8 cellular contexts compared by ENCODE assay signal in the genomic region with DNA sequence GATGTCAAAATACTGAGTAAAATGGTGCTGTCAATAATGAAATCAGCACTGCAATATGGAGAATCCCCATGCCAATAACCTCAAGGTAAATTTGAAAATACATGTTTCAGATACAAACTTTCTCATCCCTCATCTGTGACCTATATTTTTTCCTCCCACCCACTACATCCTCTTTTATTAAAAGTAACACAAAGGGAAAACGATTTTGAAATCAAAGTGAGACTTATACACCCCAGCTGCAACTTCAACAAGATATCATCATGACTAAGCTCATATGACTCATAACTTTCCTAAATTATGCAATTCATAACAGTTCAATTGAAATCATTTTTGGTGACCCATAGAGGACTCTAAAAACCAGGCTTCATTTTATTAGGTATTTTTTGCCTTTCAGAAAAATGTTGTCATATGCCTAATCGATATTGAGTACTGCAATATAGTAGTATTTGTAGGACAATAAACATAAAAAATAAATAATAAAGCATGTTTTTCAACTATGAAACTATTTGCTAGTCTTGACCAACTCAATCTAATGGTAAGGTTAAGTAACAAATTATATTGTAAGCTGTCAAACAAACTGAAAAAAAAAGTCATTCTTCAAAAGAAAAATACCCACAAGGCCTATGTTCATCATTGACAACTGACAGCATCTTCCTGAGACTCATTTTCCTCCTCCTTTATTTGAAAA. TPM values are rescaled to one million over a fixed set of nuclear protein-coding genes. Genes with fewer than 3 reads are reported as not detected.
DNase-seq lines count a peak whose midpoint lies in the region; ATAC-seq, FAIRE-seq and TF ChIP-seq lines count a peak whose summit lies in the region.

No MANE protein-coding gene starts in this region.

- peak overlapping the region; percentile 61 for H3K4me3 Mint-ChIP-seq in activated CD8-positive, alpha-beta T cell treated with anti-CD3 and anti-CD28 coated beads for 36 hours

- peak overlapping the region; percentile 89 for H3K27ac Mint-ChIP-seq in activated CD8-positive, alpha-beta T cell treated with anti-CD3 and anti-CD28 coated beads for 36 hours

- no peaks in the 10 kb centered on the region for H3K9me3 Mint-ChIP-seq in activated CD8-positive, alpha-beta T cell treated with anti-CD3 and anti-CD28 coated beads for 36 hours

- peaks cover 63% of the 10 kb centered on the region for H3K4me1 Mint-ChIP-seq in activated CD8-positive, alpha-beta T cell treated with anti-CD3 and anti-CD28 coated beads for 36 hours (ENCODE audit: low read depth)

- no peaks in the 10 kb centered on the region for H3K27me3 ChIP-seq in AG04450 (ENCODE audit: control insufficient read depth, insufficient read depth, low read length)

- no peaks in the 10 kb centered on the region for H3K27me3 Mint-ChIP-seq in activated CD8-positive, alpha-beta T cell treated with anti-CD3 and anti-CD28 coated beads for 36 hours

- CTCF ChIA-PET in AG04450 (lab: Charles Lee), result interaction anchor here (0.9 to 1.0 kb wide), 2 partner anchors 42 to 218 kb away, joined by 3 read pairs; no protein-coding TSS in a partner anchor
- CTCF ChIA-PET in activated CD8-positive, alpha-beta T cell treated with anti-CD3 and anti-CD28 coated beads for 36 hours (lab: Charles Lee), result no interaction called here

- no peak for TF ChIP-seq CTCF in AG04450 (IDR thresholded peaks at IDR 0.05; ENCODE audit: low read depth, low read length)
- no peak for TF ChIP-seq CTCF in activated CD8-positive, alpha-beta T cell treated with anti-CD3 and anti-CD28 coated beads for 36 hours (IDR thresholded peaks at IDR 0.05)
- no peak for TF ChIP-seq CTCF in D721Med (IDR thresholded peaks at IDR 0.05; ENCODE audit: insufficient read depth, missing control alignments)

- POLR2A ChIA-PET in AG04450 (lab: Yijun Ruan, JAX), result no interaction called here
- POLR2A ChIA-PET in activated CD8-positive, alpha-beta T cell treated with anti-CD3 and anti-CD28 coated beads for 36 hours (lab: Charles Lee), result interaction anchor here (0.7 kb wide), 1 partner anchor 70 kb away, joined by 4 read pairs; no protein-coding TSS in a partner anchor

- H3K9me3 ChIP-seq in AG04450 (ENCODE audit: control insufficient read depth, insufficient read depth, low read length), result no peaks in the 10 kb centered on the region; the same call in 1 of the 2 replicates

- peaks cover 2% of the 10 kb centered on the region for H3K36me3 Mint-ChIP-seq in activated CD8-positive, alpha-beta T cell treated with anti-CD3 and anti-CD28 coated beads for 36 hours (ENCODE audit: low read depth)

- H3K4me3 ChIP-seq in AG04450 (ENCODE audit: low read depth, low read length), result no peak overlapping the region

- no peak overlapping the region for H3K27ac ChIP-seq in AG04450 (ENCODE audit: low read depth, low read length)

- DNase-seq in AG04450 (ENCODE audit: low read depth, low spot score) (peak; percentile 36), HS-5 (ENCODE audit: low read depth) (peak; percentile 86), kidney tubule cell (ENCODE audit: low spot score) (peak; percentile 31), NCI-H1048 (lab: John Stamatoyannopoulos, UW) (no peak), kidney glomerular epithelial cell (lab: John Stamatoyannopoulos, UW) (no peak), D721Med (ENCODE audit: insufficient read length, low spot score) (no peak)
- no peak for DNase-seq in activated CD8-positive, alpha-beta T cell treated with anti-CD3 and anti-CD28 coated beads for 36 hours

- intact Hi-C loops in activated CD8-positive, alpha-beta T cell treated with anti-CD3 and anti-CD28 coated beads for 36 hours (cut with micrococcal nuclease), result loop anchor here (5.0 kb wide), 1 partner anchor 80 kb away; a partner anchor contains a TSS

- FAIRE-seq in D721Med (lab: Jason Lieb, UNC), result no peak

- peak; percentile 14 for ATAC-seq in activated CD8-positive, alpha-beta T cell treated with anti-CD3 and anti-CD28 coated beads for 36 hours
- ATAC-seq in HG02884 (IDR thresholded peaks at IDR 0.05; ENCODE audit: unreplicated experiment), result no peak

RNA-seq across cellular contexts. Expression of a gene that starts 3.0 kb away (rescaled TPM):
- polyA plus RNA-seq in AG04450 (2011; rRNA removed), result 12.6 and 14.0 TPM in 2 replicates
- polyA minus RNA-seq in AG04450 (2011; rRNA and poly(A)+ RNA removed), result 15.4 and 22.2 TPM in 2 replicates
- total RNA-seq in activated CD8-positive, alpha-beta T cell treated with anti-CD3 and anti-CD28 coated beads for 36 hours, result 10 to 100 TPM; 14.2 to 15.9 TPM

Comparison
In these comparisons a context has a peak if more than half of its experiments do, and no peak if none do; other contexts are left out.
1. DNase-seq: peak in AG04450 (single experiment), HS-5 (single experiment) and kidney tubule cell (single experiment); none in activated CD8-positive, alpha-beta T cell treated with anti-CD3 and anti-CD28 coated beads for 36 hours (single experiment), NCI-H1048 (single experiment), kidney glomerular epithelial cell (single experiment) and D721Med (single experiment).